ENCODE assay signal across 19 cellular contexts in the genomic region with DNA sequence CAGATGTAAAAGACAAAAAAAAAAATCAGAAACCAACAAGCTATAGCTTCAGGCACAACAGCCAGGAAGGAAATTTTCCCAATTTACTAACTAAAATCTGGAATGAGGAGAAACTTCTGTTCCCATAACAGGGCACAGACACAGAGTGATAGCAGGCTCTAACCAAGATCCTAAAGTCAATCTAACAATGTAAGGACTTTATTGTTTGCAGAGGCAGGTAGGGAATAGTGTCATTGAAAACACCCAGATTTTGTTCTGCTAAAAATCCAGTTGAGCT.
DNase-seq lines count a peak whose midpoint lies in the region; ATAC-seq and TF ChIP-seq lines count a peak whose summit lies in the region.
"Had no signal": no experiment of that assay in that cellular context is flagged by ENCODE, and none has a peak within 500 bp of the region (broad histone marks: within the 10 kb centered on the region; RNA-seq: fewer than 3 reads in every experiment).

No MANE protein-coding gene starts in this region.

- H3K4me3 Mint-ChIP-seq in nephron, result no peak overlapping the region
- H3K4me3 Mint-ChIP-seq: CD4-positive, CD25-positive, alpha-beta regulatory T cell; CD8-positive, alpha-beta memory T cell had no signal

- H3K4me3 ChIP-seq in PC-9 (no peak overlapping the region), colonic mucosa (no peak overlapping the region)
- H3K4me3 ChIP-seq: GM12878, GM23248, HAP-1 had no signal

- H4K20me1 ChIP-seq in PC-9 (ENCODE audit: insufficient read depth), result no peaks in the 10 kb centered on the region

- H3K36me3 Mint-ChIP-seq in nephron (ENCODE audit: low read depth), result no peaks in the 10 kb centered on the region

- TF ChIP-seq CTCF in PC-9 (conservative IDR thresholded peaks at IDR 0.05) (no peak), colonic mucosa (IDR thresholded peaks at IDR 0.05) (no peak), nephron (IDR thresholded peaks at IDR 0.05; ENCODE audit: unreplicated experiment in 3 of 3) (no peak)

- no peaks in the 10 kb centered on the region for H3F3A ChIP-seq in PC-9 (ENCODE audit: insufficient read depth, low read depth)

- CTCF ChIA-PET in PC-9 (lab: Charles Lee), result no interaction called here

- DNase-seq in PC-9, result no peak
- no peak for DNase-seq in colonic mucosa
- DNase-seq in left colon, result no peak
- no peak for DNase-seq in LoVo (ENCODE audit: low spot score)
- DNase-seq in SIG-M5 treated with dmso at 0.1 percent for 504 hours (lab: John Stamatoyannopoulos, UW; ENCODE audit: unreplicated experiment), result no peak
- DNase-seq: ACHN; C1 segment of cervical spinal cord; CD4-positive, CD25-positive, alpha-beta regulatory T cell; CD8-positive, alpha-beta memory T cell; DMS 273 treated with DMSO at 0.1 percent for 48 hours; DND-41; EL; GM23248 had no signal

- H3K9me3 ChIP-seq in PC-9 (ENCODE audit: insufficient read depth, low read depth) (no peaks in the 10 kb centered on the region), colonic mucosa (no peaks in the 10 kb centered on the region)
- H3K9me3 ChIP-seq: BE2C, HAP-1 had no signal

- ATAC-seq in left colon (peak; percentile 49), GM18873 (IDR thresholded peaks at IDR 0.05; ENCODE audit: low FRiP score, unreplicated experiment) (no peak)
- ATAC-seq: HepG2 had no signal

- H3K4me1 ChIP-seq in PC-9 (replicated peaks; ENCODE audit: insufficient read depth), result peaks cover 12% of the 10 kb centered on the region
- H3K4me1 ChIP-seq in colonic mucosa, result no peaks in the 10 kb centered on the region
- H3K4me1 ChIP-seq: BE2C had no signal

- peaks cover 12% of the 10 kb centered on the region for H3K9me3 Mint-ChIP-seq in nephron

- intact Hi-C loops in PC-9 (cut with micrococcal nuclease; ENCODE audit: unreplicated experiment), result no loop called here
- intact Hi-C loops in colonic mucosa (cut with DNase I), result no loop called here
- intact Hi-C loops in left colon (cut with DNase I, micrococcal nuclease), result no loop called here

- H3K4me1 Mint-ChIP-seq in nephron, result no peaks in the 10 kb centered on the region
- H3K4me1 Mint-ChIP-seq: CD4-positive, CD25-positive, alpha-beta regulatory T cell; CD8-positive, alpha-beta memory T cell had no signal

- POLR2A ChIA-PET in PC-9 (lab: Charles Lee; ENCODE audit: unreplicated experiment), result interaction anchor here (0.7 kb wide), 1 partner anchor 741 kb away, joined by 3 read pairs; no protein-coding TSS in a partner anchor

- H2AFZ ChIP-seq in PC-9, result no peak overlapping the region
- H2AFZ ChIP-seq: GM23248 had no signal

- H3K4me2 ChIP-seq in PC-9, result peak overlapping the region; percentile 38

- H3K9me2 ChIP-seq in PC-9 (ENCODE audit: insufficient read depth), result 0 out of 2 replicates have a peak, but pooled peaks cover 5% of the 10 kb centered on the region

- H3K36me3 ChIP-seq in PC-9 (ENCODE audit: low read depth) (no peaks in the 10 kb centered on the region), colonic mucosa (no peaks in the 10 kb centered on the region)
- H3K36me3 ChIP-seq: BE2C, HAP-1 had no signal

- no peaks in the 10 kb centered on the region for H3K27me3 ChIP-seq in PC-9 (ENCODE audit: insufficient read depth, low read depth)
- H3K27me3 ChIP-seq in colonic mucosa, result no peaks in the 10 kb centered on the region
- H3K27me3 ChIP-seq: BE2C had no signal

- peak overlapping the region; percentile 17; the same call in 1 of the 2 replicates for H3K27ac ChIP-seq in PC-9
- H3K27ac ChIP-seq in colonic mucosa, result peak overlapping the region; percentile 34
- H3K27ac ChIP-seq: GM23248 had no signal

- no TSS peak for BruUV-seq in PC-9 (replicated peaks; lab: Mats Ljungman, UMichigan)

- H3K9ac ChIP-seq in colonic mucosa (ENCODE audit: low read depth in 2 of 2, low read length in 2 of 2), result no peak overlapping the region
- H3K9ac ChIP-seq: GM23248 had no signal

- no peaks in the 10 kb centered on the region for H3K27me3 Mint-ChIP-seq in nephron (ENCODE audit: low read depth)

- H3K27ac Mint-ChIP-seq in nephron, result peak overlapping the region in 2 of 3 experiments; percentile 29 to 54
- H3K27ac Mint-ChIP-seq: CD4-positive, CD25-positive, alpha-beta regulatory T cell; CD8-positive, alpha-beta memory T cell had no signal

- H3K79me2 ChIP-seq in PC-9 (ENCODE audit: low read depth), result no peaks in the 10 kb centered on the region
